Comparison of ENCODE assay signal across 1 cellular context in genomic region chr17:42441717-42442565, GRCh38.
A peak's percentile ranks its signal among the peaks of the same experiment; 100 is the strongest.
TF ChIP-seq lines count a peak whose summit lies in the region.

No MANE protein-coding gene starts in this region.

TF ChIP-seq in HepG2, 621 proteins besides CTCF, POLR2A, EP300 and RAD21 (continued from another document and continues in another):
- TF ChIP-seq THRA (CRISPR knock-in tag; IDR thresholded peaks at IDR 0.05; ENCODE audit: borderline replicate concordance) (no peak), ZNF605 (CRISPR knock-in tag; IDR thresholded peaks at IDR 0.05) (no peak), ZNF788 (CRISPR knock-in tag; IDR thresholded peaks at IDR 0.05; ENCODE audit: borderline replicate concordance) (no peak), GTF2F1 (IDR thresholded peaks at IDR 0.05; ENCODE audit: low read length) (no peak), SNAPC4 (CRISPR knock-in tag; IDR thresholded peaks at IDR 0.05) (no peak), LBX2 (CRISPR knock-in tag; IDR thresholded peaks at IDR 0.05; ENCODE audit: borderline replicate concordance) (no peak), ZBTB38 (CRISPR knock-in tag; IDR thresholded peaks at IDR 0.05) (no peak), FOXA1 (IDR thresholded peaks at IDR 0.05) (no peak), FOXA1 (CRISPR knock-in tag; IDR thresholded peaks at IDR 0.05) (no peak), SRF (IDR thresholded peaks at IDR 0.05; ENCODE audit: low read depth, low read length) (no peak), AHDC1 (CRISPR knock-in tag; IDR thresholded peaks at IDR 0.05; ENCODE audit: borderline replicate concordance) (0 out of 2 replicates have a peak, but pooled peaks have one; percentile 63), ZNF550 (CRISPR knock-in tag; IDR thresholded peaks at IDR 0.05; ENCODE audit: borderline replicate concordance) (no peak), ARNT2 (CRISPR knock-in tag; IDR thresholded peaks at IDR 0.05; ENCODE audit: low read depth) (no peak), BHLHE40 (IDR thresholded peaks at IDR 0.05; ENCODE audit: low read length) (peak; percentile 54), EHMT2 (IDR thresholded peaks at IDR 0.05; ENCODE audit: borderline replicate concordance, low read depth, low read length) (no peak), CBX5 (CRISPR knock-in tag; IDR thresholded peaks at IDR 0.05; ENCODE audit: borderline replicate concordance) (no peak), ZMYM2 (CRISPR knock-in tag; IDR thresholded peaks at IDR 0.05) (0 out of 2 replicates have a peak, but pooled peaks have one; percentile 31), RBM22 (optimal IDR thresholded peaks at IDR 0.05; ENCODE audit: low read length) (no peak), ZFP91 (CRISPR knock-in tag; IDR thresholded peaks at IDR 0.05; ENCODE audit: borderline replicate concordance) (0 out of 2 replicates have a peak, but pooled peaks have one; percentile 26), ZNF441 (CRISPR knock-in tag; IDR thresholded peaks at IDR 0.05; ENCODE audit: borderline replicate concordance) (0 out of 2 replicates have a peak, but pooled peaks have one; percentile 18), ZNF713 (CRISPR knock-in tag; IDR thresholded peaks at IDR 0.05) (no peak), CCDC6 (CRISPR knock-in tag; IDR thresholded peaks at IDR 0.05) (no peak), POGZ (CRISPR knock-in tag; IDR thresholded peaks at IDR 0.05) (no peak), ADNP (CRISPR knock-in tag; IDR thresholded peaks at IDR 0.05) (0 out of 2 replicates have a peak, but pooled peaks have one; percentile 8), GFI1 (CRISPR knock-in tag; IDR thresholded peaks at IDR 0.05; ENCODE audit: borderline replicate concordance) (peak; percentile 70), ZBTB7B (CRISPR knock-in tag; IDR thresholded peaks at IDR 0.05) (peak; percentile 47; the same call in 1 of the 2 replicates), GMEB1 (CRISPR knock-in tag; IDR thresholded peaks at IDR 0.05; ENCODE audit: borderline replicate concordance) (0 out of 2 replicates have a peak, but pooled peaks have one; percentile 21), RXRA (CRISPR knock-in tag; IDR thresholded peaks at IDR 0.05) (peak; percentile 58; the same call in 1 of the 2 replicates), CEBPG (CRISPR knock-in tag; IDR thresholded peaks at IDR 0.05) (0 out of 2 replicates have a peak, but pooled peaks have one; percentile 44), U2AF2 (IDR thresholded peaks at IDR 0.05; ENCODE audit: low read depth, low read length) (no peak), ZKSCAN8 (CRISPR knock-in tag; IDR thresholded peaks at IDR 0.05; ENCODE audit: borderline replicate concordance) (no peak; the same call in 1 of the 2 replicates), ZC3H13 (CRISPR knock-in tag; IDR thresholded peaks at IDR 0.05) (no peak), ZC3H4 (CRISPR knock-in tag; IDR thresholded peaks at IDR 0.05; ENCODE audit: borderline replicate concordance) (no peak), ZNF180 (CRISPR knock-in tag; IDR thresholded peaks at IDR 0.05; ENCODE audit: borderline replicate concordance, low read depth) (no peak), ZNF691 (CRISPR knock-in tag; IDR thresholded peaks at IDR 0.05; ENCODE audit: borderline replicate concordance, low read depth) (peak; percentile 33; the same call in 1 of the 2 replicates), ZBTB43 (CRISPR knock-in tag; conservative IDR thresholded peaks at IDR 0.05) (peak; percentile 66), SKI (IDR thresholded peaks at IDR 0.05; ENCODE audit: partially characterized antibody) (no peak), ZNF770 (CRISPR knock-in tag; IDR thresholded peaks at IDR 0.05) (0 out of 2 replicates have a peak, but pooled peaks have one; percentile 29), ZBTB1 (CRISPR knock-in tag; IDR thresholded peaks at IDR 0.05; ENCODE audit: borderline replicate concordance) (no peak)
